1 cellular context compared by ENCODE assay signal in genomic region chr1:179137623-179138235, GRCh38.
A peak's percentile ranks its signal among the peaks of the same experiment; 100 is the strongest.
TF ChIP-seq lines count a peak whose summit lies in the region.

No MANE protein-coding gene starts in this region.

TF ChIP-seq in K562, 482 proteins besides CTCF, POLR2A, EP300 and RAD21:
- no peak for TF ChIP-seq ZBTB9 (CRISPR knock-in tag; IDR thresholded peaks at IDR 0.05)
- no peak for TF ChIP-seq CEBPG (CRISPR knock-in tag; IDR thresholded peaks at IDR 0.05)
- peak; percentile 18 to 72; a peak in 2 of 4 replicates for TF ChIP-seq CEBPG (tag; conservative IDR thresholded peaks at IDR 0.05 in 1 of 2, IDR thresholded peaks at IDR 0.05 in 1 of 2)
- TF ChIP-seq SREBF1 (IDR thresholded peaks at IDR 0.05; ENCODE audit: borderline replicate concordance, low read depth, low read length), result no peak
- TF ChIP-seq, protein P1, sequence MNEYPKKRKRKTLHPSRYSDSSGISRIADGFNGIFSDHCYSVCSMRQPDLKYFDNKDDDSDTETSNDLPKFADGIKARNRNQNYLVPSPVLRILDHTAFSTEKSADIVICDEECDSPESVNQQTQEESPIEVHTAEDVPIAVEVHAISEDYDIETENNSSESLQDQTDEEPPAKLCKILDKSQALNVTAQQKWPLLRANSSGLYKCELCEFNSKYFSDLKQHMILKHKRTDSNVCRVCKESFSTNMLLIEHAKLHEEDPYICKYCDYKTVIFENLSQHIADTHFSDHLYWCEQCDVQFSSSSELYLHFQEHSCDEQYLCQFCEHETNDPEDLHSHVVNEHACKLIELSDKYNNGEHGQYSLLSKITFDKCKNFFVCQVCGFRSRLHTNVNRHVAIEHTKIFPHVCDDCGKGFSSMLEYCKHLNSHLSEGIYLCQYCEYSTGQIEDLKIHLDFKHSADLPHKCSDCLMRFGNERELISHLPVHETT (CRISPR knock-in tag; conservative IDR thresholded peaks at IDR 0.05 in 1 of 2, IDR thresholded peaks at IDR 0.05 in 1 of 2), result no peak
- TF ChIP-seq RFX1 (IDR thresholded peaks at IDR 0.05), result no peak
- TF ChIP-seq, protein P2, sequence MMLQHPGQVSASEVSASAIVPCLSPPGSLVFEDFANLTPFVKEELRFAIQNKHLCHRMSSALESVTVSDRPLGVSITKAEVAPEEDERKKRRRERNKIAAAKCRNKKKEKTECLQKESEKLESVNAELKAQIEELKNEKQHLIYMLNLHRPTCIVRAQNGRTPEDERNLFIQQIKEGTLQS (IDR thresholded peaks at IDR 0.05), result peak; percentile 37
- TF ChIP-seq, protein P2 (CRISPR knock-in tag; conservative IDR thresholded peaks at IDR 0.05), result no peak
- TF ChIP-seq CEBPB (tag; IDR thresholded peaks at IDR 0.05), result peak; percentile 36; the same call in 1 of the 2 replicates
- TF ChIP-seq EZH2 (IDR thresholded peaks at IDR 0.05; ENCODE audit: borderline replicate concordance, low read depth, low read length), result no peak
- no peak for TF ChIP-seq CCNT2 (IDR thresholded peaks at IDR 0.05; ENCODE audit: borderline replicate concordance, extremely low read depth, insufficient read length, low read depth, low read length)
- no peak for TF ChIP-seq RUNX1 (IDR thresholded peaks at IDR 0.05; ENCODE audit: low read depth)
TF ChIP-seq in K562: peak in this region for 3.
